ENCODE assay signal across 8 cellular contexts in genomic region chr10:80535671-80536360, GRCh38. TPM values are rescaled to one million over a fixed set of nuclear protein-coding genes. Genes with fewer than 3 reads are reported as not detected.
DNase-seq lines count a peak whose midpoint lies in the region; ATAC-seq and TF ChIP-seq lines count a peak whose summit lies in the region.

No MANE protein-coding gene starts in this region.

- H3K4me2 ChIP-seq in KMS-11 = peak overlapping the region; percentile 73

- peak overlapping the region; percentile 82; the same call in 1 of the 2 replicates for H3K9ac ChIP-seq in KMS-11
- H3K9ac ChIP-seq in duodenal mucosa (ENCODE audit: low read depth in 1 of 2, low read length in 2 of 2) = peak overlapping the region; percentile 62 to 77

- BruUV-seq in Caco-2 (replicated peaks; lab: Mats Ljungman, UMichigan) = no TSS peak

- H3K27me3 ChIP-seq in Caco-2 (replicated peaks; ENCODE audit: control insufficient read depth, insufficient read depth, low read length) = no peaks in the 10 kb centered on the region
- no peaks in the 10 kb centered on the region for H3K27me3 ChIP-seq in KMS-11 (ENCODE audit: insufficient read depth, low read depth)
- no peaks in the 10 kb centered on the region for H3K27me3 ChIP-seq in duodenal mucosa (ENCODE audit: control insufficient read depth in 1 of 2, insufficient read depth in 2 of 2, low read length in 2 of 2)

- peak; percentile 72 to 94 for TF ChIP-seq CTCF in Caco-2 (IDR thresholded peaks at IDR 0.05; ENCODE audit: insufficient read depth in 1 of 2, low read depth in 1 of 2, low read length in 1 of 2, severe bottlenecking in 1 of 2, unreplicated experiment in 1 of 2)
- TF ChIP-seq CTCF in KMS-11 (conservative IDR thresholded peaks at IDR 0.05; ENCODE audit: low read depth, low read length) = peak; percentile 53

- H3K36me3 ChIP-seq in Caco-2 (ENCODE audit: control insufficient read depth, insufficient read depth, low read length) (no peaks in the 10 kb centered on the region), KMS-11 (ENCODE audit: insufficient read depth) (no peaks in the 10 kb centered on the region), duodenal mucosa (ENCODE audit: control insufficient read depth in 1 of 2, insufficient read depth in 2 of 2, low read length in 2 of 2) (no peaks in the 10 kb centered on the region)

- intact Hi-C loops in Caco-2 (cut with micrococcal nuclease; ENCODE audit: unreplicated experiment) = loop anchor here (1.0 kb wide), 4 partner anchors 12 to 126 kb away; no protein-coding TSS in a partner anchor

- no peaks in the 10 kb centered on the region for H4K20me1 ChIP-seq in KMS-11 (ENCODE audit: insufficient read depth)

- H3K9me3 ChIP-seq in Caco-2 = no peaks in the 10 kb centered on the region
- H3K9me3 ChIP-seq in duodenal mucosa (ENCODE audit: control insufficient read depth in 1 of 2, low read length in 2 of 2) = no peaks in the 10 kb centered on the region

- H3K27ac Mint-ChIP-seq in Caco-2 (ENCODE audit: unreplicated experiment) = peak overlapping the region; percentile 93
- H3K27ac Mint-ChIP-seq in stimulated activated memory B cell treated with anti-CD40 and anti-IgM and Interleukin-4, amounts not matched to agents 10 μg/mL and 1 μg/mL and 100 μg/mL, for 72 hours = peak overlapping the region; percentile 98

- H3K27ac ChIP-seq in KMS-11 (peak overlapping the region; percentile 53), duodenal mucosa (ENCODE audit: low read depth, low read length) (peak overlapping the region; percentile 50)

- POLR2A ChIA-PET in Caco-2 (lab: Charles Lee) = no interaction called here

- no peaks in the 10 kb centered on the region for H3K4me1 Mint-ChIP-seq in Caco-2 (ENCODE audit: low read depth, unreplicated experiment)
- H3K4me1 Mint-ChIP-seq in stimulated activated memory B cell treated with anti-CD40 and anti-IgM and Interleukin-4, amounts not matched to agents 10 μg/mL and 1 μg/mL and 100 μg/mL, for 72 hours = peaks cover 30% of the 10 kb centered on the region

- H3K4me3 Mint-ChIP-seq in Caco-2 (ENCODE audit: unreplicated experiment) = peak overlapping the region; percentile 81
- H3K4me3 Mint-ChIP-seq in stimulated activated memory B cell treated with anti-CD40 and anti-IgM and Interleukin-4, amounts not matched to agents 10 μg/mL and 1 μg/mL and 100 μg/mL, for 72 hours = peak overlapping the region; percentile 86

- peak overlapping the region; percentile 93 for H2AFZ ChIP-seq in KMS-11 (ENCODE audit: low read depth)

- H3K27me3 Mint-ChIP-seq in Caco-2 (ENCODE audit: insufficient read depth, unreplicated experiment) = no peaks in the 10 kb centered on the region
- no peaks in the 10 kb centered on the region for H3K27me3 Mint-ChIP-seq in stimulated activated memory B cell treated with anti-CD40 and anti-IgM and Interleukin-4, amounts not matched to agents 10 μg/mL and 1 μg/mL and 100 μg/mL, for 72 hours

- H3K9me3 Mint-ChIP-seq in Caco-2 (ENCODE audit: unreplicated experiment) = no peaks in the 10 kb centered on the region
- H3K9me3 Mint-ChIP-seq in stimulated activated memory B cell treated with anti-CD40 and anti-IgM and Interleukin-4, amounts not matched to agents 10 μg/mL and 1 μg/mL and 100 μg/mL, for 72 hours = no peaks in the 10 kb centered on the region

- H3K4me1 ChIP-seq in Caco-2 (peaks cover 4% of the 10 kb centered on the region; the same call in 1 of the 2 replicates), KMS-11 (ENCODE audit: low read depth, poor library complexity, severe bottlenecking) (no peaks in the 10 kb centered on the region), duodenal mucosa (ENCODE audit: control insufficient read depth in 1 of 2, insufficient read depth in 2 of 2, low read length in 2 of 2) (peaks cover 0 to 5% of the 10 kb centered on the region in 2 donors)

- DNase-seq in Caco-2 = peak; percentile 80 to 86
- peak; percentile 53 to 62 for DNase-seq in activated CD4-positive, alpha-beta T cell treated with anti-CD3 and anti-CD28 coated beads for 24 hours (ENCODE audit: low read depth in 2 of 2)
- peak; percentile 56 for DNase-seq in mucosa of gallbladder (ENCODE audit: low spot score)
- DNase-seq in NCI-H128 (lab: John Stamatoyannopoulos, UW; ENCODE audit: unreplicated experiment) = no peak

- H3K36me3 Mint-ChIP-seq in Caco-2 (ENCODE audit: insufficient read depth, unreplicated experiment) = peaks cover 11% of the 10 kb centered on the region
- H3K36me3 Mint-ChIP-seq in stimulated activated memory B cell treated with anti-CD40 and anti-IgM and Interleukin-4, amounts not matched to agents 10 μg/mL and 1 μg/mL and 100 μg/mL, for 72 hours = no peaks in the 10 kb centered on the region

- CTCF ChIA-PET in Caco-2 (lab: Charles Lee) = interaction anchor here (0.6 to 1.3 kb wide), 2 partner anchors 36 to 91 kb away, joined by 5 read pairs; no protein-coding TSS in a partner anchor

- no peaks in the 10 kb centered on the region for H3K79me2 ChIP-seq in KMS-11 (ENCODE audit: insufficient read depth, low read depth)

- ATAC-seq in GM21390 (IDR thresholded peaks at IDR 0.05; ENCODE audit: unreplicated experiment) = peak; percentile 64
- peak; percentile 93 for ATAC-seq in stimulated activated memory B cell treated with anti-CD40 and anti-IgM and Interleukin-4, amounts not matched to agents 10 μg/mL and 1 μg/mL and 100 μg/mL, for 72 hours

- H3K4me3 ChIP-seq in Caco-2 (ENCODE audit: low read depth, low read length) (peak overlapping the region; percentile 63), KMS-11 (IDR thresholded peaks at IDR 0.05; ENCODE audit: insufficient read depth, low read depth, low read length) (no peak overlapping the region), duodenal mucosa (ENCODE audit: low read depth in 1 of 2, low read length in 2 of 2) (peak overlapping the region; percentile 61 to 79)

RNA-seq across cellular contexts. Expression of gene SH2D4B, which starts 1.9 kb away (rescaled TPM):
- 0.09 and 0.23 TPM in 2 replicates for total RNA-seq in Caco-2 (2022)
- not detected for total RNA-seq in mucosa of gallbladder
